In the genomic region with DNA sequence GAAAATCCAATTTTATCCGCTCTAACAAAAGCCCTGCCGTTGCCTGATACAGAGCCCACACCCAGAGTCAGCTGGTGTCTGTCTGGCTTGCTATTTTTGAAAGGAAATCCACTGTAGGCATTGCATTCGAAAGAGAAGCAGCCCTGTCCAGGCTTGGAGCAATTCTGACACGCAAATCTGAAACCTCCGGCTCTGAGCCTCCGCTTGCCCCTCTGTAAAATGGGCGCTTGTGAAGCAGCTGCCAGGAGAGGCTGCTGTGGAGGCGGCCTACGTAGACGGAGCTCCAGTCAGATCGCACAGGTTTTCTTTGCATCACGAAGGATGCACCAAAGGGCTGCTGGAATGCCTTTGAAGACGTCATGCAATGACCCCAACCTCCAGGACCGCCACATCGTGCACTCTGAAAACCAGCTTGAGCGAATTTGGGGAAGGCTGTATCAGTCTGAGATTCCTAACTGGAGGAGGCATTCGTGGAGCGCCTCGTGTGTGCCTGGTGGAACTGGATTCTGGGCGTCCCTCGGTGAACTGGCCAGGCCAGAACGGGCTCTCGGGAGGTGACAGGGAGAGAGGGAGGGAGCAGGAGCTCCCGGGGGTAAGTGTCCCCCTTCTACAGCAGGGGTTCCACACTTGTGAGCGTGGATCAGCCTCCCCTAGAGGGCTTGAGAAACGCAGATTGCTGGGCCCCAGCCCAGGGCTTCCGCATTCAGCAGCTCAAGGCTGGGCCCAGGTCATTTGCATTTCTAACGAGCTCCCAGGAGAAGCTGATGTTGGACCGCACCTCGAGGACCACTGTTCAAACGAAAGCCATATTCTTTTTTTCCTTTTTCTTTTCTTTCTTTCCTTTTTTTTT, we compare ENCODE assay signal across 8 cellular contexts.
DNase-seq lines count a peak whose midpoint lies in the region; ATAC-seq and TF ChIP-seq lines count a peak whose summit lies in the region.

No MANE protein-coding gene starts in this region.

- ATAC-seq in GM21723 (IDR thresholded peaks at IDR 0.05; ENCODE audit: unreplicated experiment): peak; percentile 22
- peak; percentile 38 for ATAC-seq in effector memory CD8-positive, alpha-beta T cell (replicated peaks)

- H3K79me2 ChIP-seq in DOHH2 (ENCODE audit: control insufficient read depth, low read length): no peaks in the 10 kb centered on the region

- H3F3A ChIP-seq in DOHH2 (ENCODE audit: control insufficient read depth, insufficient read depth): no peaks in the 10 kb centered on the region

- H3K27me3 ChIP-seq in DOHH2 (ENCODE audit: control insufficient read depth, low read length): no peaks in the 10 kb centered on the region
- no peaks in the 10 kb centered on the region for H3K27me3 ChIP-seq in SJCRH30
- no peaks in the 10 kb centered on the region for H3K27me3 ChIP-seq in muscle layer of colon (ENCODE audit: control insufficient read depth in 1 of 2, insufficient read depth in 2 of 2, low read length in 2 of 2)

- H3K4me3 ChIP-seq in DOHH2 (ENCODE audit: low read length) (peak overlapping the region; percentile 76), SJCRH30 (peak overlapping the region; percentile 75), muscle layer of colon (ENCODE audit: low read depth in 1 of 2, low read length in 2 of 2) (peak overlapping the region in 1 of 2 donors; percentile 90)

- peak overlapping the region; percentile 96 to 98 for H3K27ac Mint-ChIP-seq in effector memory CD8-positive, alpha-beta T cell

- H4K20me1 ChIP-seq in DOHH2 (ENCODE audit: control insufficient read depth, insufficient read depth, low read depth, low read length): no peaks in the 10 kb centered on the region

- H3K36me3 ChIP-seq in DOHH2 (ENCODE audit: control insufficient read depth, low read length) (no peaks in the 10 kb centered on the region), SJCRH30 (no peaks in the 10 kb centered on the region), muscle layer of colon (ENCODE audit: insufficient read depth, low read length) (no peaks in the 10 kb centered on the region)

- TF ChIP-seq CTCF in DOHH2 (IDR thresholded peaks at IDR 0.05; ENCODE audit: low read depth, low read length, poor library complexity, severe bottlenecking): no peak

- H3K27ac ChIP-seq in DOHH2 (ENCODE audit: low read depth, low read length): no peak overlapping the region
- H3K27ac ChIP-seq in SJCRH30: peak overlapping the region; percentile 65
- peak overlapping the region; percentile 88 for H3K27ac ChIP-seq in muscle layer of colon (ENCODE audit: low read depth, low read length)

- peaks cover 6 to 15% of the 10 kb centered on the region in 2 donors for H3K9me3 Mint-ChIP-seq in effector memory CD8-positive, alpha-beta T cell

- H3K9ac ChIP-seq in muscle layer of colon (ENCODE audit: low read length): peak overlapping the region; percentile 27

- H3K36me3 Mint-ChIP-seq in effector memory CD8-positive, alpha-beta T cell (ENCODE audit: insufficient read depth): peaks cover 41% of the 10 kb centered on the region

- DNase-seq in SJCRH30: peak in 1 of 2 experiments; percentile 28
- peak; percentile 27 to 47 (median 40) for DNase-seq in effector memory CD8-positive, alpha-beta T cell
- DNase-seq in DMS79 treated with DMSO at 0.1 percent for 48 hours (lab: John Stamatoyannopoulos, UW): no peak
- DNase-seq in NCI-H82 (lab: John Stamatoyannopoulos, UW): no peak
- no peak for DNase-seq in NCI-H510A (lab: John Stamatoyannopoulos, UW)

- no peaks in the 10 kb centered on the region for H3K9me2 ChIP-seq in DOHH2 (replicated peaks; ENCODE audit: control insufficient read depth, low read length)

- peak overlapping the region; percentile 80 for H3K4me2 ChIP-seq in DOHH2 (ENCODE audit: low read length)

- H3K9me3 ChIP-seq in DOHH2 (ENCODE audit: control insufficient read depth, insufficient read depth, low read length) (peaks cover 16% of the 10 kb centered on the region), SJCRH30 (replicated peaks) (peaks cover 11% of the 10 kb centered on the region), muscle layer of colon (ENCODE audit: low read length) (no peaks in the 10 kb centered on the region)

- peak overlapping the region; percentile 88 to 91 for H3K4me3 Mint-ChIP-seq in effector memory CD8-positive, alpha-beta T cell

- H3K4me1 Mint-ChIP-seq in effector memory CD8-positive, alpha-beta T cell (ENCODE audit: low read depth in 2 of 2): peaks cover 12 to 15% of the 10 kb centered on the region in 2 donors

- no peaks in the 10 kb centered on the region for H3K27me3 Mint-ChIP-seq in effector memory CD8-positive, alpha-beta T cell

- H3K4me1 ChIP-seq in DOHH2 (ENCODE audit: control insufficient read depth, low read length): peaks cover 34% of the 10 kb centered on the region
- H3K4me1 ChIP-seq in SJCRH30: peaks cover 5% of the 10 kb centered on the region; the same call in 1 of the 2 replicates
- peaks cover 13% of the 10 kb centered on the region for H3K4me1 ChIP-seq in muscle layer of colon (ENCODE audit: insufficient read depth, low read length)

Comparison
In these comparisons a context has a peak if more than half of its experiments do, and no peak if none do; other contexts are left out.
1. DNase-seq: peak in effector memory CD8-positive, alpha-beta T cell (3 of 3); none in DMS79 treated with DMSO at 0.1 percent for 48 hours (single experiment), NCI-H82 (single experiment) and NCI-H510A (single experiment).